In genomic region chr11:47593934-47594855, GRCh38 we compare ENCODE assay signal across 9 cellular contexts. TPM values are rescaled to one million over a fixed set of nuclear protein-coding genes. Genes with fewer than 3 reads are reported as not detected.
A peak's percentile ranks its signal among the peaks of the same experiment; 100 is the strongest.
DNase-seq lines count a peak whose midpoint lies in the region; ATAC-seq and TF ChIP-seq lines count a peak whose summit lies in the region.
"Had no signal": no experiment of that assay in that cellular context is flagged by ENCODE, and none has a peak within 500 bp of the region (broad histone marks: within the 10 kb centered on the region; RNA-seq: fewer than 3 reads in every experiment).

C1QTNF4 (minus strand) TSS chr11:47594411; CDS start chr11:47590810, 3,601 bp downstream.

- no peak within 1 kb of the TSS for H2AFZ ChIP-seq in PC-3 (ENCODE audit: low read length)

- intact Hi-C loops in PC-3 (cut with micrococcal nuclease) = no loop called here

- DNase-seq in PC-3 (no peak), epithelial cell of proximal tubule (ENCODE audit: low read depth) (no peak), occipital lobe (lab: John Stamatoyannopoulos, UW) (no peak), nucleus accumbens (lab: John Stamatoyannopoulos, UW) (no peak), omental fat pad (ENCODE audit: low spot score) (no peak)

- POLR2A ChIA-PET in PC-3 (lab: Charles Lee; ENCODE audit: unreplicated experiment) = no interaction called here

- H4K20me1 ChIP-seq in BLaER1 = 0 out of 2 replicates have a peak, but pooled peaks cover 4% of the 10 kb centered on the region
- H4K20me1 ChIP-seq in PC-3 (ENCODE audit: low read length) = no peaks in the 10 kb centered on the region

- CTCF ChIA-PET in PC-3 (lab: Charles Lee) = no interaction called here

- H3K27me3 ChIP-seq in BLaER1 (peaks cover 46% of the 10 kb centered on the region), PC-3 (ENCODE audit: low read length) (peaks cover 15% of the 10 kb centered on the region)

- no peaks in the 10 kb centered on the region for H3K79me2 ChIP-seq in PC-3 (ENCODE audit: low read length)

- H3K4me3 ChIP-seq in BLaER1 = peak within 1 kb of the TSS; percentile 22
- peak within 1 kb of the TSS; percentile 27; the same call in 1 of the 2 replicates for H3K4me3 ChIP-seq in PC-3 (ENCODE audit: low read length)
- peak within 1 kb of the TSS; percentile 11 for H3K4me3 ChIP-seq in epithelial cell of proximal tubule (ENCODE audit: low read depth, low read length)

- no peaks in the 10 kb centered on the region for H3K9me2 ChIP-seq in PC-3 (replicated peaks; ENCODE audit: low read length)

- H3K4me2 ChIP-seq in BLaER1 (peak within 1 kb of the TSS; percentile 82), PC-3 (ENCODE audit: low read length) (peak within 1 kb of the TSS; percentile 60)

- TF ChIP-seq CTCF in PC-3 (conservative IDR thresholded peaks at IDR 0.05; ENCODE audit: low read depth, low read length) (no peak), epithelial cell of proximal tubule (conservative IDR thresholded peaks at IDR 0.05; ENCODE audit: low read depth, low read length) (no peak), omental fat pad (IDR thresholded peaks at IDR 0.05) (no peak)

- ATAC-seq in PC-3 (no peak), HG02763 (IDR thresholded peaks at IDR 0.05; ENCODE audit: unreplicated experiment) (no peak), omental fat pad (ENCODE audit: low FRiP score) (no peak), HG03025 (IDR thresholded peaks at IDR 0.05; ENCODE audit: low FRiP score, unreplicated experiment) (no peak)

- H3K27ac ChIP-seq in BLaER1 (no peak within 1 kb of the TSS), PC-3 (ENCODE audit: low read length) (no peak within 1 kb of the TSS)

- H3K36me3 ChIP-seq in BLaER1 (peaks cover 14% of the 10 kb centered on the region; the same call in 1 of the 2 replicates), PC-3 (ENCODE audit: low read depth, low read length) (no peaks in the 10 kb centered on the region)

- peaks cover 41% of the 10 kb centered on the region for H3K4me1 ChIP-seq in BLaER1
- H3K4me1 ChIP-seq in PC-3 (ENCODE audit: insufficient read depth, low read length) = no peaks in the 10 kb centered on the region

- no TSS peak for BruUV-seq in PC-3 (replicated peaks; lab: Mats Ljungman, UMichigan)

- no peaks in the 10 kb centered on the region for H3F3A ChIP-seq in PC-3 (ENCODE audit: low read length, unreplicated experiment)

- 0 out of 2 replicates have a peak within 1 kb of the TSS, but pooled peaks have one; percentile 4 for H3K9ac ChIP-seq in BLaER1
- H3K9ac ChIP-seq in PC-3 (ENCODE audit: low read length) = no peak within 1 kb of the TSS

- H3K9me3 ChIP-seq in BLaER1 (no peaks in the 10 kb centered on the region), PC-3 (ENCODE audit: low read length) (no peaks in the 10 kb centered on the region)

RNA-seq across cellular contexts. Expression of gene C1QTNF4, which starts in this region (rescaled TPM):
- total RNA-seq in PC-3 (2014; rRNA removed) (not detected in 2 replicates), epithelial cell of proximal tubule (2.9 and 3.1 TPM in 2 replicates), occipital lobe (16.7 TPM), omental fat pad (1 to 10 TPM in 3 of 4 donors, under 1 TPM in 1; 0.88 to 3.6 (median 2.1) TPM)
- total RNA-seq: activated CD8-positive, alpha-beta memory T cell treated with anti-CD3 and anti-CD28 coated beads for 36 hours had no signal
